ENCODE assay signal across 10 cellular contexts in the genomic region with DNA sequence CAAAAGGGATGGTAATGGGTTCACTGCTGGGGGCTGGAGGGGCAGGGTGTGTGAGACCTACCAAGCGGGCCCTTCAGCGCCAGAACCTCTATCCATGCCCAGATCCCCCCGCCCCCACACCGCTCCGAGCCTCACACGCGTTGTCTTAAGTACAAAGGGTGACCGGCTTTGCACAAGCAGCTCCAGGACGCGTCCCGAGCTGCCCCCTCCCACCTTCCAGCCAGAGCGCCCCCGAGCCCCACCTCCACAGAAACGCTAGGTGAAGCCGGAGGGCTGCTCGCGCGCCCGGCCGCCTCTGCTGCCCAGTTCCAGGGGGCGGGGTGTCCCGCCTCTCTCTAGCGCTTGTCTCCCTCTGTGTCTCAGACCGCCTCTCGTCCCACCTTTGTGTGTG. TPM values are rescaled to one million over a fixed set of nuclear protein-coding genes. Genes with fewer than 3 reads are reported as not detected.
DNase-seq lines count a peak whose midpoint lies in the region; ATAC-seq and TF ChIP-seq lines count a peak whose summit lies in the region.
"Had no signal": no experiment of that assay in that cellular context is flagged by ENCODE, and none has a peak within 500 bp of the region (broad histone marks: within the 10 kb centered on the region; RNA-seq: fewer than 3 reads in every experiment).

No MANE protein-coding gene starts in this region.

- H3K36me3 ChIP-seq in lung (ENCODE audit: control insufficient read depth in 2 of 2, insufficient read depth in 2 of 2, low read length in 2 of 2) (no peaks in the 10 kb centered on the region), upper lobe of left lung (no peaks in the 10 kb centered on the region)

- peaks cover 0 to 8% of the 10 kb centered on the region in 2 donors for H3K4me1 ChIP-seq in lung (ENCODE audit: control insufficient read depth in 2 of 2, insufficient read depth in 2 of 2, low read length in 2 of 2)
- peaks cover 26 to 34% (median 32%) of the 10 kb centered on the region in 4 donors for H3K4me1 ChIP-seq in upper lobe of left lung

- intact Hi-C loops in sciatic nerve (cut with DNase I) = no loop called here

- H3K4me3 ChIP-seq in lung (peak overlapping the region; percentile 21), upper lobe of left lung (peak overlapping the region in 3 of 4 donors; percentile 38 to 50 (median 47))

- TF ChIP-seq POLR2A in upper lobe of left lung (IDR thresholded peaks at IDR 0.05) = no peak

- TF ChIP-seq CTCF in brain (conservative IDR thresholded peaks at IDR 0.05) = no peak
- TF ChIP-seq CTCF in lung (IDR thresholded peaks at IDR 0.05; ENCODE audit: control extremely low read depth, extremely low read depth) = no peak
- TF ChIP-seq CTCF in upper lobe of left lung (IDR thresholded peaks at IDR 0.05) = no peak

- H3K4me3 Mint-ChIP-seq in brain = peak overlapping the region; percentile 87 to 95 (median 92)

- peaks cover 13% of the 10 kb centered on the region for H3K27me3 ChIP-seq in lung (ENCODE audit: control insufficient read depth, insufficient read depth)
- H3K27me3 ChIP-seq in upper lobe of left lung = peaks cover 2 to 44% (median 20%) of the 10 kb centered on the region in 4 donors

- H3K27ac Mint-ChIP-seq in brain = peak overlapping the region in 4 of 5 experiments; percentile 78 to 98 (median 82)

- WGBS in lung, 2 donors = 1 to 2% methylated on average over 16 to 25 of the region's 25 CpGs
- 1% methylated on average over 25 of the region's 25 CpGs; no CpG with 5 or more reads in 1 of the 2 donors for WGBS in upper lobe of left lung, 2 donors

- DNase-seq in stimulated activated CD4-positive, alpha-beta T cell treated with anti-CD3 and anti-CD28 coated beads, Interleukin-12 subunit alpha, Interleukin-12 subunit beta, amount 100 ng/mL, for 4 hours = peak; percentile 12
- DNase-seq in stimulated activated CD4-positive, alpha-beta T cell treated with anti-CD3 and anti-CD28 coated beads, Interleukin-1b, Interleukin-23, amount 100 ng/mL, for 48 hours = no peak
- DNase-seq in lung (ENCODE audit: low spot score) = no peak
- DNase-seq in upper lobe of left lung = peak in 1 of 2 donors; percentile 79
- no peak for DNase-seq in sciatic nerve (ENCODE audit: low spot score)
- DNase-seq: dermis blood vessel endothelial cell, NCI-H2107 had no signal

- ATAC-seq in lung (ENCODE audit: insufficient read depth, low FRiP score) (no peak), upper lobe of left lung (ENCODE audit: low FRiP score in 2 of 2) (peak; percentile 2 to 13), GM18907 (IDR thresholded peaks at IDR 0.05; ENCODE audit: unreplicated experiment) (no peak), HG03108 (IDR thresholded peaks at IDR 0.05; ENCODE audit: unreplicated experiment) (no peak), sciatic nerve (no peak)

- H3K9me3 ChIP-seq in lung (ENCODE audit: control insufficient read depth in 2 of 2, insufficient read depth in 1 of 2, low read length in 1 of 2) (peaks cover 0 to 6% of the 10 kb centered on the region in 2 donors), upper lobe of left lung (no peaks in the 10 kb centered on the region)

- H3K36me3 Mint-ChIP-seq in brain = peaks cover 26% of the 10 kb centered on the region

- H3K9me3 Mint-ChIP-seq in brain = peaks cover 0 to 10% (median 4%) of the 10 kb centered on the region in 5 experiments

- peaks cover 19% of the 10 kb centered on the region for H3K4me1 Mint-ChIP-seq in brain

- TF ChIP-seq EP300 in upper lobe of left lung (IDR thresholded peaks at IDR 0.05) = no peak

- H3K27ac ChIP-seq in lung (ENCODE audit: low read depth in 1 of 2, low read length in 1 of 2) (peak overlapping the region in 1 of 2 donors; percentile 18), upper lobe of left lung (peak overlapping the region in 1 of 4 donors; percentile 18)

- H3K27me3 Mint-ChIP-seq in brain = peaks cover 40% of the 10 kb centered on the region

RNA-seq across cellular contexts. Expression of a gene that starts 1.2 kb away (rescaled TPM):
- 1.4 TPM for polyA plus RNA-seq in brain (ENCODE audit: insufficient read depth, low read depth, low replicate concordance)
- total RNA-seq in lung = 1 to 10 TPM; 2.0 to 4.8 TPM
- 1 to 10 TPM; 1.7 to 2.0 TPM for polyA plus RNA-seq in lung
- total RNA-seq in upper lobe of left lung = 10 to 100 TPM in 1 of 6 donors, 1 to 10 TPM in 5; 1.0 to 12.2 (median 6.8) TPM
- not detected for total RNA-seq in sciatic nerve

Comparison
In these comparisons a context has a peak if more than half of its experiments do, and no peak if none do; other contexts are left out.
1. ATAC-seq: peak in upper lobe of left lung (2 of 2); none in lung (single experiment), GM18907 (single experiment), HG03108 (single experiment) and sciatic nerve (single experiment).